Comparison of ENCODE assay signal across 1 cellular context in the genomic region with DNA sequence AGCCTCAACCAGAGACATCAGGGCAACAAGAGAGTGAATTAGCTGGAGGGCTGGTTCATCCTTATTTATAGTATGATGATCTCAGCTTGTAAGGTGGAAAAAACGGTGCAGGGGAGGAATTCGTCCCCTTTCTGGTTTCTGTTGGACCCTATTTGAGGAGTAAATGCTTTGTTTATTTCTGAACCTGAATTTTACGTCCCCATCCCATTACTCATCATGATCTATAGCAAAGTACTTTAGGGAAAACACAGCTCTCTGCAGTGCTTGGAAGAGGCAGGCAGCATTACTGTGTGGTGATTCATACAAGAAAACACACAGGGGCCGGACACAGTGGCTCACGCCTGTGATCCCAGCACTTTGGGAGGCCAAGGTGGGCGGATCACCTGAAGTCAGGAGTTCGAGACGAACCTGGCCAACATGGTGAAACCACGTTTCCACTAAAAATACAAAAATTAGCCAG.
TF ChIP-seq lines count a peak whose summit lies in the region.

No MANE protein-coding gene starts in this region.

TF ChIP-seq in HEK293, 187 proteins besides CTCF, POLR2A, EP300 and RAD21 (continued from another document):
- TF ChIP-seq, protein P1, sequence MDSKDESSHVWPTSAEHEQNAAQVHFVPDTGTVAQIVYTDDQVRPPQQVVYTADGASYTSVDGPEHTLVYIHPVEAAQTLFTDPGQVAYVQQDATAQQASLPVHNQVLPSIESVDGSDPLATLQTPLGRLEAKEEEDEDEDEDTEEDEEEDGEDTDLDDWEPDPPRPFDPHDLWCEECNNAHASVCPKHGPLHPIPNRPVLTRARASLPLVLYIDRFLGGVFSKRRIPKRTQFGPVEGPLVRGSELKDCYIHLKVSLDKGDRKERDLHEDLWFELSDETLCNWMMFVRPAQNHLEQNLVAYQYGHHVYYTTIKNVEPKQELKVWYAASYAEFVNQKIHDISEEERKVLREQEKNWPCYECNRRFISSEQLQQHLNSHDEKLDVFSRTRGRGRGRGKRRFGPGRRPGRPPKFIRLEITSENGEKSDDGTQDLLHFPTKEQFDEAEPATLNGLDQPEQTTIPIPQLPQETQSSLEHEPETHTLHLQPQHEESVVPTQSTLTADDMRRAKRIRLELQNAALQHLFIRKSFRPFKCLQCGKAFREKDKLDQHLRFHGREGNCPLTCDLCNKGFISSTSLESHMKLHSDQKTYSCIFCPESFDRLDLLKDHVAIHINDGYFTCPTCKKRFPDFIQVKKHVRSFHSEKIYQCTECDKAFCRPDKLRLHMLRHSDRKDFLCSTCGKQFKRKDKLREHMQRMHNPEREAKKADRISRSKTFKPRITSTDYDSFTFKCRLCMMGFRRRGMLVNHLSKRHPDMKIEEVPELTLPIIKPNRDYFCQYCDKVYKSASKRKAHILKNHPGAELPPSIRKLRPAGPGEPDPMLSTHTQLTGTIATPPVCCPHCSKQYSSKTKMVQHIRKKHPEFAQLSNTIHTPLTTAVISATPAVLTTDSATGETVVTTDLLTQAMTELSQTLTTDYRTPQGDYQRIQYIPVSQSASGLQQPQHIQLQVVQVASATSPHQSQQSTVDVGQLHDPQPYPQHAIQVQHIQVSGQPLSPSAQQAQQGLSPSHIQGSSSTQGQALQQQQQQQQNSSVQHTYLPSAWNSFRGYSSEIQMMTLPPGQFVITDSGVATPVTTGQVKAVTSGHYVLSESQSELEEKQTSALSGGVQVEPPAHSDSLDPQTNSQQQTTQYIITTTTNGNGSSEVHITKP (tag by site-specific recombination; IDR thresholded peaks at IDR 0.05) = peak; percentile 69
- TF ChIP-seq ZNF560 (tag by site-specific recombination; IDR thresholded peaks at IDR 0.05; ENCODE audit: borderline replicate concordance) (no peak), GLIS1 (tag by site-specific recombination; IDR thresholded peaks at IDR 0.05) (peak; percentile 69), ZNF10 (tag by site-specific recombination; IDR thresholded peaks at IDR 0.05) (0 out of 2 replicates have a peak, but pooled peaks have one; percentile 18), ZNF654 (tag by site-specific recombination; IDR thresholded peaks at IDR 0.05; ENCODE audit: low read depth) (no peak), ZNF19 (tag by site-specific recombination; IDR thresholded peaks at IDR 0.05; ENCODE audit: low read depth) (no peak), ZNF600 (tag by site-specific recombination; IDR thresholded peaks at IDR 0.05) (no peak), GLI2 (tag by site-specific recombination; IDR thresholded peaks at IDR 0.05; ENCODE audit: borderline replicate concordance, low read depth) (no peak), ZBTB21 (tag by site-specific recombination; IDR thresholded peaks at IDR 0.05) (0 out of 2 replicates have a peak, but pooled peaks have one; percentile 34), HOXC10 (CRISPR knock-in tag; IDR thresholded peaks at IDR 0.05) (no peak), ZNF366 (tag by site-specific recombination; conservative IDR thresholded peaks at IDR 0.05) (0 out of 2 replicates have a peak, but pooled peaks have one; percentile 13), ZFHX2 (tag by site-specific recombination; conservative IDR thresholded peaks at IDR 0.05) (peak; percentile 54), ZNF768 (tag by site-specific recombination; IDR thresholded peaks at IDR 0.05) (no peak), PRDM1 (tag by site-specific recombination; IDR thresholded peaks at IDR 0.05) (0 out of 2 replicates have a peak, but pooled peaks have one; percentile 7), YY1 (tag by site-specific recombination; IDR thresholded peaks at IDR 0.05) (no peak), BCL11A (tag by site-specific recombination; IDR thresholded peaks at IDR 0.05; ENCODE audit: low read depth) (peak; percentile 53; the same call in 1 of the 2 replicates), ZFP37 (tag by site-specific recombination; IDR thresholded peaks at IDR 0.05) (0 out of 2 replicates have a peak, but pooled peaks have one; percentile 22), SP2 (tag by site-specific recombination; IDR thresholded peaks at IDR 0.05) (0 out of 2 replicates have a peak, but pooled peaks have one; percentile 11), ZBTB48 (tag by site-specific recombination; IDR thresholded peaks at IDR 0.05) (peak; percentile 35; the same call in 1 of the 2 replicates), ZNF785 (tag by site-specific recombination; IDR thresholded peaks at IDR 0.05) (no peak), ZBTB20 (tag by site-specific recombination; IDR thresholded peaks at IDR 0.05) (peak; percentile 92), ZBTB7A (tag by site-specific recombination; IDR thresholded peaks at IDR 0.05; ENCODE audit: low read depth) (no peak), WT1 (tag by site-specific recombination; IDR thresholded peaks at IDR 0.05) (peak; percentile 49; the same call in 1 of the 2 replicates), ZNF184 (tag by site-specific recombination; IDR thresholded peaks at IDR 0.05) (no peak; the same call in 1 of the 2 replicates), ZNF211 (tag by site-specific recombination; IDR thresholded peaks at IDR 0.05; ENCODE audit: low read depth) (no peak), ZNF660 (tag by site-specific recombination; IDR thresholded peaks at IDR 0.05) (peak; percentile 37; the same call in 1 of the 2 replicates), ZNF558 (tag by site-specific recombination; IDR thresholded peaks at IDR 0.05) (no peak)
- TF ChIP-seq, protein P2, sequence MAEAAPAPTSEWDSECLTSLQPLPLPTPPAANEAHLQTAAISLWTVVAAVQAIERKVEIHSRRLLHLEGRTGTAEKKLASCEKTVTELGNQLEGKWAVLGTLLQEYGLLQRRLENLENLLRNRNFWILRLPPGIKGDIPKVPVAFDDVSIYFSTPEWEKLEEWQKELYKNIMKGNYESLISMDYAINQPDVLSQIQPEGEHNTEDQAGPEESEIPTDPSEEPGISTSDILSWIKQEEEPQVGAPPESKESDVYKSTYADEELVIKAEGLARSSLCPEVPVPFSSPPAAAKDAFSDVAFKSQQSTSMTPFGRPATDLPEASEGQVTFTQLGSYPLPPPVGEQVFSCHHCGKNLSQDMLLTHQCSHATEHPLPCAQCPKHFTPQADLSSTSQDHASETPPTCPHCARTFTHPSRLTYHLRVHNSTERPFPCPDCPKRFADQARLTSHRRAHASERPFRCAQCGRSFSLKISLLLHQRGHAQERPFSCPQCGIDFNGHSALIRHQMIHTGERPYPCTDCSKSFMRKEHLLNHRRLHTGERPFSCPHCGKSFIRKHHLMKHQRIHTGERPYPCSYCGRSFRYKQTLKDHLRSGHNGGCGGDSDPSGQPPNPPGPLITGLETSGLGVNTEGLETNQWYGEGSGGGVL (tag by site-specific recombination; IDR thresholded peaks at IDR 0.05) = peak; percentile 51
- TF ChIP-seq, protein P3, sequence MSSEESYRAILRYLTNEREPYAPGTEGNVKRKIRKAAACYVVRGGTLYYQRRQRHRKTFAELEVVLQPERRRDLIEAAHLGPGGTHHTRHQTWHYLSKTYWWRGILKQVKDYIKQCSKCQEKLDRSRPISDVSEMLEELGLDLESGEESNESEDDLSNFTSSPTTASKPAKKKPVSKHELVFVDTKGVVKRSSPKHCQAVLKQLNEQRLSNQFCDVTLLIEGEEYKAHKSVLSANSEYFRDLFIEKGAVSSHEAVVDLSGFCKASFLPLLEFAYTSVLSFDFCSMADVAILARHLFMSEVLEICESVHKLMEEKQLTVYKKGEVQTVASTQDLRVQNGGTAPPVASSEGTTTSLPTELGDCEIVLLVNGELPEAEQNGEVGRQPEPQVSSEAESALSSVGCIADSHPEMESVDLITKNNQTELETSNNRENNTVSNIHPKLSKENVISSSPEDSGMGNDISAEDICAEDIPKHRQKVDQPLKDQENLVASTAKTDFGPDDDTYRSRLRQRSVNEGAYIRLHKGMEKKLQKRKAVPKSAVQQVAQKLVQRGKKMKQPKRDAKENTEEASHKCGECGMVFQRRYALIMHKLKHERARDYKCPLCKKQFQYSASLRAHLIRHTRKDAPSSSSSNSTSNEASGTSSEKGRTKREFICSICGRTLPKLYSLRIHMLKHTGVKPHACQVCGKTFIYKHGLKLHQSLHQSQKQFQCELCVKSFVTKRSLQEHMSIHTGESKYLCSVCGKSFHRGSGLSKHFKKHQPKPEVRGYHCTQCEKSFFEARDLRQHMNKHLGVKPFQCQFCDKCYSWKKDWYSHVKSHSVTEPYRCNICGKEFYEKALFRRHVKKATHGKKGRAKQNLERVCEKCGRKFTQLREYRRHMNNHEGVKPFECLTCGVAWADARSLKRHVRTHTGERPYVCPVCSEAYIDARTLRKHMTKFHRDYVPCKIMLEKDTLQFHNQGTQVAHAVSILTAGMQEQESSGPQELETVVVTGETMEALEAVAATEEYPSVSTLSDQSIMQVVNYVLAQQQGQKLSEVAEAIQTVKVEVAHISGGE (tag by site-specific recombination; conservative IDR thresholded peaks at IDR 0.05; ENCODE audit: low read depth) = 0 out of 2 replicates have a peak, but pooled peaks have one; percentile 22
